In genomic region chr4:74996996-74997395, GRCh38 we compare ENCODE assay signal across 19 cellular contexts.
DNase-seq lines count a peak whose midpoint lies in the region; ATAC-seq, FAIRE-seq and TF ChIP-seq lines count a peak whose summit lies in the region.
"Had no signal": no experiment of that assay in that cellular context is flagged by ENCODE, and none has a peak within 500 bp of the region (broad histone marks: within the 10 kb centered on the region; RNA-seq: fewer than 3 reads in every experiment).

No MANE protein-coding gene starts in this region.

- H3K79me2 ChIP-seq in PC-3 (ENCODE audit: low read length) (no peaks in the 10 kb centered on the region), smooth muscle cell (ENCODE audit: low read depth) (no peaks in the 10 kb centered on the region)

- H3K9me3 ChIP-seq in PC-3 (ENCODE audit: low read length) (no peaks in the 10 kb centered on the region), left lung (peaks cover 0 to 3% of the 10 kb centered on the region in 2 donors), smooth muscle cell (replicated peaks; ENCODE audit: low read depth) (no peaks in the 10 kb centered on the region)
- H3K9me3 ChIP-seq: SJSA1 had no signal

- H3K4me1 ChIP-seq in PC-3 (ENCODE audit: insufficient read depth, low read length), result peaks cover 15% of the 10 kb centered on the region
- H3K4me1 ChIP-seq in left lung, result no peaks in the 10 kb centered on the region
- H3K4me1 ChIP-seq in smooth muscle cell (ENCODE audit: low read depth), result no peaks in the 10 kb centered on the region
- H3K4me1 ChIP-seq: SJSA1 had no signal

- H3K4me2 ChIP-seq in PC-3 (ENCODE audit: low read length), result 0 out of 2 replicates have a peak overlapping the region, but pooled peaks have one; percentile 17
- no peak overlapping the region for H3K4me2 ChIP-seq in smooth muscle cell
- H3K4me2 ChIP-seq: KMS-11 had no signal

- H3K27ac ChIP-seq in PC-3 (ENCODE audit: low read length) (no peak overlapping the region), epithelial cell of prostate (peak overlapping the region; percentile 6), left lung (no peak overlapping the region), smooth muscle cell (ENCODE audit: low read depth) (no peak overlapping the region)
- H3K27ac ChIP-seq: KMS-11, SJSA1 had no signal

- WGBS in smooth muscle cell (ENCODE audit: low lambda C conversion rate), result 23% methylated on average over 1 of the region's 1 CpG

- no peak for DNase-seq in GM12892 (ENCODE audit: insufficient read length)
- peak; percentile 76 for DNase-seq in PC-3
- peak; percentile 40 for DNase-seq in epithelial cell of prostate (ENCODE audit: low read depth, low spot score)
- DNase-seq in left lung, result no peak
- DNase-seq in smooth muscle cell (lab: John Stamatoyannopoulos, UW; ENCODE audit: unreplicated experiment), result no peak
- DNase-seq in AG08395 (ENCODE audit: low spot score), result no peak
- DNase-seq in stimulated activated CD4-positive, alpha-beta T cell treated with anti-CD3 and anti-CD28 coated beads, Interleukin-2, amount 100 ng/mL, for 24 hours, result no peak
- DNase-seq: Calu3; CD4-positive, CD25-positive, alpha-beta regulatory T cell; DMS79; GOT3; HFFc6; NCI-H1105 treated with DMSO at 0.1 percent for 48 hours; NCI-H1930; NCI-H510A treated with DMSO at 0.1 percent for 48 hours; RPMI8226 had no signal

- H4K20me1 ChIP-seq in PC-3 (ENCODE audit: low read length) (no peaks in the 10 kb centered on the region), smooth muscle cell (ENCODE audit: low read depth) (no peaks in the 10 kb centered on the region)

- CTCF ChIA-PET in PC-3 (lab: Charles Lee), result no interaction called here

- POLR2A ChIA-PET in PC-3 (lab: Charles Lee; ENCODE audit: unreplicated experiment), result no interaction called here

- no peak for TF ChIP-seq POLR2A in GM12892 (IDR thresholded peaks at IDR 0.05; ENCODE audit: low read depth, low read length)

- no peaks in the 10 kb centered on the region for H3K9me2 ChIP-seq in PC-3 (replicated peaks; ENCODE audit: low read length)

- H3F3A ChIP-seq in PC-3 (ENCODE audit: low read length, unreplicated experiment), result no peaks in the 10 kb centered on the region
- no peaks in the 10 kb centered on the region for H3F3A ChIP-seq in smooth muscle cell (ENCODE audit: low read depth)

- FAIRE-seq in GM12892 (lab: Jason Lieb, UNC), result peak; percentile 50
- FAIRE-seq: GM12891 had no signal

- intact Hi-C loops in PC-3 (cut with micrococcal nuclease), result no loop called here
- intact Hi-C loops in left lung (cut with DNase I), result no loop called here

- H3K4me3 ChIP-seq in PC-3 (ENCODE audit: low read length) (no peak overlapping the region), left lung (no peak overlapping the region), smooth muscle cell (no peak overlapping the region)
- H3K4me3 ChIP-seq: SJSA1 had no signal

- H2AFZ ChIP-seq in PC-3 (ENCODE audit: low read length) (no peak overlapping the region), smooth muscle cell (ENCODE audit: low read depth) (no peak overlapping the region)

- TF ChIP-seq CTCF in PC-3 (conservative IDR thresholded peaks at IDR 0.05; ENCODE audit: low read depth, low read length), result no peak
- no peak for TF ChIP-seq CTCF in left lung (IDR thresholded peaks at IDR 0.05)
- TF ChIP-seq CTCF in smooth muscle cell (IDR thresholded peaks at IDR 0.05; ENCODE audit: borderline replicate concordance, insufficient read depth, poor library complexity, severe bottlenecking), result no peak

- ATAC-seq in PC-3 (no peak; the same call in 1 of the 2 replicates), left lung (peak; percentile 54)

- H3K27me3 ChIP-seq in PC-3 (ENCODE audit: low read length) (no peaks in the 10 kb centered on the region), left lung (no peaks in the 10 kb centered on the region), smooth muscle cell (ENCODE audit: low read depth) (no peaks in the 10 kb centered on the region)
- H3K27me3 ChIP-seq: SJSA1 had no signal

- H3K36me3 ChIP-seq in PC-3 (ENCODE audit: low read depth, low read length), result no peaks in the 10 kb centered on the region
- H3K36me3 ChIP-seq in left lung, result no peaks in the 10 kb centered on the region
- no peaks in the 10 kb centered on the region for H3K36me3 ChIP-seq in smooth muscle cell (ENCODE audit: low read depth)
- H3K36me3 ChIP-seq: SJSA1 had no signal

- BruUV-seq in PC-3 (replicated peaks; lab: Mats Ljungman, UMichigan), result no TSS peak

- no peak overlapping the region for H3K9ac ChIP-seq in PC-3 (ENCODE audit: low read length)
- no peak overlapping the region for H3K9ac ChIP-seq in smooth muscle cell (ENCODE audit: low read depth)
- H3K9ac ChIP-seq: KMS-11 had no signal

Comparison
In these comparisons a context has a peak if more than half of its experiments do, and no peak if none do; other contexts are left out.
1. DNase-seq: peak in PC-3 (single experiment) and epithelial cell of prostate (single experiment); none in GM12892 (single experiment), left lung (0 of 2), smooth muscle cell (single experiment), AG08395 (single experiment) and stimulated activated CD4-positive, alpha-beta T cell treated with anti-CD3 and anti-CD28 coated beads, Interleukin-2, amount 100 ng/mL, for 24 hours (0 of 2).